In the genomic region with DNA sequence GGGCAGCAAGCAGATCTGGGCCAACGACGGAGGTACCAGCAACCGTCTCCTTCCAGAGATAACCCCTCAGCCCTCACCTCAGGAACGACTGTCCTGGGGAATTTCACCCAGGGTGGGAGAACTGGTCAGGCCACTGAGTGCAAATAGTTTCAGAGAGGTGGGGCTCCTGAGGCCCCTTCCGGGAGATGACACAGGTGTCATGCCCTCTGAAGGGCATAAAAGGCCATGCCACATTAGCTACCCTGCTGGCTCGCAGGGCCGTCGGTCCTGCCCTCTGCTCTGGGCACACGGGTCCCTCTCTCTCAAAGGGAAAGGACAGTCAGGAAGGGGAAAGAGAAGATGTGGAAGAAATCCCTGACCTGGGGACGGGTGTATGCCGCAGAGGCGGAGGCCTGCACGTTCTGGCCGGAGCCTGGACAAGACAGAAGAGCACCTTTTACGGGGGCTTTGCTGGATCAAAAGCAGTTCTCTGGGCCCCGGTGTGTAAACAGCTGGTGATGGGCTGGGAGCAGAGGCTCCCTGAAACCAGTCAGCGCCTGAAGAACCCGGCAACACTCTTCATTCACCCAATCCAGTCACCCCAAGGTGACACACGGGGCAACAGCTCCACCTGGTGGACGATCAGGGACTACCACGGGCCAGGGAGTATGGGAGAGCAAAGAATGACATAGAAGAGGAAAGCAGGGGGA, we compare ENCODE assay signal across 8 cellular contexts. TPM values are rescaled to one million over a fixed set of nuclear protein-coding genes. Genes with fewer than 3 reads are reported as not detected.
A peak's percentile ranks its signal among the peaks of the same experiment; 100 is the strongest.
DNase-seq lines count a peak whose midpoint lies in the region; ATAC-seq and TF ChIP-seq lines count a peak whose summit lies in the region.

No MANE protein-coding gene starts in this region.

- intact Hi-C loops in left colon (cut with DNase I, micrococcal nuclease), result loop anchor here (5.0 to 10.0 kb wide), 3 partner anchors 107 to 259 kb away; partner anchors contain the start of genes PRICKLE4 (in 1 of the 2) and TOMM6 (in 1 of the 2)

- ATAC-seq in HG03280 (IDR thresholded peaks at IDR 0.05; ENCODE audit: unreplicated experiment) (peak; percentile 52), left colon (peak; percentile 65), HG03045 (IDR thresholded peaks at IDR 0.05; ENCODE audit: unreplicated experiment) (no peak)

- peak; percentile 80 for DNase-seq in NCI-H460 (ENCODE audit: extremely low read depth, low read depth)
- DNase-seq in activated CD4-positive, alpha-beta T cell treated with anti-CD3 and anti-CD28 coated beads for 1 hour, result peak; percentile 93
- DNase-seq in central memory CD4-positive, alpha-beta T cell, result peak; percentile 87
- DNase-seq in left colon, result peak; percentile 84 to 87
- DNase-seq in stimulated activated CD4-positive, alpha-beta T cell treated with anti-CD3 and anti-CD28 coated beads, Interleukin-2, amount 100 ng/mL, for 24 hours, result peak; percentile 96 to 97

- peak; percentile 87 for TF ChIP-seq CTCF in GM12874 (IDR thresholded peaks at IDR 0.05; ENCODE audit: insufficient read depth, low read depth, low read length)

RNA-seq across cellular contexts. Expression of gene TAF8, which starts 6.4 kb away (rescaled TPM):
- 15.6 and 18.9 TPM in 2 replicates for total RNA-seq in NCI-H460 (2014; rRNA removed; shearing (Covaris generic))
- polyA plus RNA-seq in NCI-H460 (2014; cell fraction: nucleus; rRNA removed), result 8.7 and 12.3 TPM in 2 replicates
- 10 to 100 TPM; 19.0 to 19.7 TPM for total RNA-seq in left colon
